Comparison of ENCODE assay signal across 1 cellular context in the genomic region with DNA sequence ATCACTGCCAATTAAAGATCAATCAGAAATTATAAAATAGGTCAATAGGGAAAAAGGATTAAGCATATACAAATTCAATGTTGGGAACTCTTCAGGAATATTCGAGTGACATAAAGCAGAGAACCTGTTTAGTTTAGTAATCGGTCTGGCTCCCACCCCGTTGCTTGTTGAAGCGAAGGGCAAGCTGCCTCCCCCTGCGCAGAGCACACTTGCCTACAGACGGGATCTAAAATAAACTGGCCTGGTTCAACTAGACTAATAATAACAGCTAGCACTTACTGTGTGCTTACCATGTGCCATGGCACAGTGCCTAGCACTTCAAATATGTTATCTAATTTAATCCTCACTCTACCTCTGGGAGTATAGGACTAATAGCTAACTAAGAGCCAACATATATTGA.
TF ChIP-seq lines count a peak whose summit lies in the region.

No MANE protein-coding gene starts in this region.

TF ChIP-seq in GM23338, 12 proteins besides CTCF, POLR2A, EP300 and RAD21:
- no peak for TF ChIP-seq JUNB (IDR thresholded peaks at IDR 0.05; ENCODE audit: unreplicated experiment)
- no peak for TF ChIP-seq ZNF114 (CRISPR knock-in tag; IDR thresholded peaks at IDR 0.05)
- TF ChIP-seq, protein P1, sequence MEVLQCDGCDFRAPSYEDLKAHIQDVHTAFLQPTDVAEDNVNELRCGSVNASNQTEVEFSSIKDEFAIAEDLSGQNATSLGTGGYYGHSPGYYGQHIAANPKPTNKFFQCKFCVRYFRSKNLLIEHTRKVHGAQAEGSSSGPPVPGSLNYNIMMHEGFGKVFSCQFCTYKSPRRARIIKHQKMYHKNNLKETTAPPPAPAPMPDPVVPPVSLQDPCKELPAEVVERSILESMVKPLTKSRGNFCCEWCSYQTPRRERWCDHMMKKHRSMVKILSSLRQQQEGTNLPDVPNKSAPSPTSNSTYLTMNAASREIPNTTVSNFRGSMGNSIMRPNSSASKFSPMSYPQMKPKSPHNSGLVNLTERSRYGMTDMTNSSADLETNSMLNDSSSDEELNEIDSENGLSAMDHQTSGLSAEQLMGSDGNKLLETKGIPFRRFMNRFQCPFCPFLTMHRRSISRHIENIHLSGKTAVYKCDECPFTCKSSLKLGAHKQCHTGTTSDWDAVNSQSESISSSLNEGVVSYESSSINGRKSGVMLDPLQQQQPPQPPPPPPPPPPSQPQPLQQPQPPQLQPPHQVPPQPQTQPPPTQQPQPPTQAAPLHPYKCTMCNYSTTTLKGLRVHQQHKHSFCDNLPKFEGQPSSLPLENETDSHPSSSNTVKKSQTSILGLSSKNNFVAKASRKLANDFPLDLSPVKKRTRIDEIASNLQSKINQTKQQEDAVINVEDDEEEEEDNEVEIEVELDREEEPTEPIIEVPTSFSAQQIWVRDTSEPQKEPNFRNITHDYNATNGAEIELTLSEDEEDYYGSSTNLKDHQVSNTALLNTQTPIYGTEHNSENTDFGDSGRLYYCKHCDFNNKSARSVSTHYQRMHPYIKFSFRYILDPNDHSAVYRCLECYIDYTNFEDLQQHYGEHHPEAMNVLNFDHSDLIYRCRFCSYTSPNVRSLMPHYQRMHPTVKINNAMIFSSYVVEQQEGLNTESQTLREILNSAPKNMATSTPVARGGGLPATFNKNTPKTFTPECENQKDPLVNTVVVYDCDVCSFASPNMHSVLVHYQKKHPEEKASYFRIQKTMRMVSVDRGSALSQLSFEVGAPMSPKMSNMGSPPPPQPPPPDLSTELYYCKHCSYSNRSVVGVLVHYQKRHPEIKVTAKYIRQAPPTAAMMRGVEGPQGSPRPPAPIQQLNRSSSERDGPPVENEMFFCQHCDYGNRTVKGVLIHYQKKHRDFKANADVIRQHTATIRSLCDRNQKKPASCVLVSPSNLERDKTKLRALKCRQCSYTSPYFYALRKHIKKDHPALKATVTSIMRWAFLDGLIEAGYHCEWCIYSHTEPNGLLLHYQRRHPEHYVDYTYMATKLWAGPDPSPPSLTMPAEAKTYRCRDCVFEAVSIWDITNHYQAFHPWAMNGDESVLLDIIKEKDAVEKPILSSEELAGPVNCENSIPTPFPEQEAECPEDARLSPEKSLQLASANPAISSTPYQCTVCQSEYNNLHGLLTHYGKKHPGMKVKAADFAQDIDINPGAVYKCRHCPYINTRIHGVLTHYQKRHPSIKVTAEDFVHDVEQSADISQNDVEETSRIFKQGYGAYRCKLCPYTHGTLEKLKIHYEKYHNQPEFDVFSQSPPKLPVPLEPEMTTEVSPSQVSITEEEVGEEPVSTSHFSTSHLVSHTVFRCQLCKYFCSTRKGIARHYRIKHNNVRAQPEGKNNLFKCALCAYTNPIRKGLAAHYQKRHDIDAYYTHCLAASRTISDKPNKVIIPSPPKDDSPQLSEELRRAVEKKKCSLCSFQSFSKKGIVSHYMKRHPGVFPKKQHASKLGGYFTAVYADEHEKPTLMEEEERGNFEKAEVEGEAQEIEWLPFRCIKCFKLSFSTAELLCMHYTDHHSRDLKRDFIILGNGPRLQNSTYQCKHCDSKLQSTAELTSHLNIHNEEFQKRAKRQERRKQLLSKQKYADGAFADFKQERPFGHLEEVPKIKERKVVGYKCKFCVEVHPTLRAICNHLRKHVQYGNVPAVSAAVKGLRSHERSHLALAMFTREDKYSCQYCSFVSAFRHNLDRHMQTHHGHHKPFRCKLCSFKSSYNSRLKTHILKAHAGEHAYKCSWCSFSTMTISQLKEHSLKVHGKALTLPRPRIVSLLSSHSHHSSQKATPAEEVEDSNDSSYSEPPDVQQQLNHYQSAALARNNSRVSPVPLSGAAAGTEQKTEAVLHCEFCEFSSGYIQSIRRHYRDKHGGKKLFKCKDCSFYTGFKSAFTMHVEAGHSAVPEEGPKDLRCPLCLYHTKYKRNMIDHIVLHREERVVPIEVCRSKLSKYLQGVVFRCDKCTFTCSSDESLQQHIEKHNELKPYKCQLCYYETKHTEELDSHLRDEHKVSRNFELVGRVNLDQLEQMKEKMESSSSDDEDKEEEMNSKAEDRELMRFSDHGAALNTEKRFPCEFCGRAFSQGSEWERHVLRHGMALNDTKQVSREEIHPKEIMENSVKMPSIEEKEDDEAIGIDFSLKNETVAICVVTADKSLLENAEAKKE (CRISPR knock-in tag; IDR thresholded peaks at IDR 0.05), result no peak
- TF ChIP-seq EZH2phosphoT487 (IDR thresholded peaks at IDR 0.05; ENCODE audit: unreplicated experiment), result no peak
- TF ChIP-seq ZNF331 (CRISPR knock-in tag; IDR thresholded peaks at IDR 0.05; ENCODE audit: low read depth), result no peak
- TF ChIP-seq, protein P2, sequence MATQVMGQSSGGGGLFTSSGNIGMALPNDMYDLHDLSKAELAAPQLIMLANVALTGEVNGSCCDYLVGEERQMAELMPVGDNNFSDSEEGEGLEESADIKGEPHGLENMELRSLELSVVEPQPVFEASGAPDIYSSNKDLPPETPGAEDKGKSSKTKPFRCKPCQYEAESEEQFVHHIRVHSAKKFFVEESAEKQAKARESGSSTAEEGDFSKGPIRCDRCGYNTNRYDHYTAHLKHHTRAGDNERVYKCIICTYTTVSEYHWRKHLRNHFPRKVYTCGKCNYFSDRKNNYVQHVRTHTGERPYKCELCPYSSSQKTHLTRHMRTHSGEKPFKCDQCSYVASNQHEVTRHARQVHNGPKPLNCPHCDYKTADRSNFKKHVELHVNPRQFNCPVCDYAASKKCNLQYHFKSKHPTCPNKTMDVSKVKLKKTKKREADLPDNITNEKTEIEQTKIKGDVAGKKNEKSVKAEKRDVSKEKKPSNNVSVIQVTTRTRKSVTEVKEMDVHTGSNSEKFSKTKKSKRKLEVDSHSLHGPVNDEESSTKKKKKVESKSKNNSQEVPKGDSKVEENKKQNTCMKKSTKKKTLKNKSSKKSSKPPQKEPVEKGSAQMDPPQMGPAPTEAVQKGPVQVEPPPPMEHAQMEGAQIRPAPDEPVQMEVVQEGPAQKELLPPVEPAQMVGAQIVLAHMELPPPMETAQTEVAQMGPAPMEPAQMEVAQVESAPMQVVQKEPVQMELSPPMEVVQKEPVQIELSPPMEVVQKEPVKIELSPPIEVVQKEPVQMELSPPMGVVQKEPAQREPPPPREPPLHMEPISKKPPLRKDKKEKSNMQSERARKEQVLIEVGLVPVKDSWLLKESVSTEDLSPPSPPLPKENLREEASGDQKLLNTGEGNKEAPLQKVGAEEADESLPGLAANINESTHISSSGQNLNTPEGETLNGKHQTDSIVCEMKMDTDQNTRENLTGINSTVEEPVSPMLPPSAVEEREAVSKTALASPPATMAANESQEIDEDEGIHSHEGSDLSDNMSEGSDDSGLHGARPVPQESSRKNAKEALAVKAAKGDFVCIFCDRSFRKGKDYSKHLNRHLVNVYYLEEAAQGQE (IDR thresholded peaks at IDR 0.05; ENCODE audit: unreplicated experiment), result no peak
- no peak for TF ChIP-seq POLR2AphosphoS5 (IDR thresholded peaks at IDR 0.05; ENCODE audit: low read depth)
- TF ChIP-seq CREB1 (CRISPR knock-in tag; IDR thresholded peaks at IDR 0.05; ENCODE audit: low read depth), result no peak
- TF ChIP-seq EZH2 (IDR thresholded peaks at IDR 0.05; ENCODE audit: low read depth, unreplicated experiment), result no peak
- no peak for TF ChIP-seq NANOG (IDR thresholded peaks at IDR 0.05; ENCODE audit: borderline replicate concordance)
- TF ChIP-seq, protein P3, sequence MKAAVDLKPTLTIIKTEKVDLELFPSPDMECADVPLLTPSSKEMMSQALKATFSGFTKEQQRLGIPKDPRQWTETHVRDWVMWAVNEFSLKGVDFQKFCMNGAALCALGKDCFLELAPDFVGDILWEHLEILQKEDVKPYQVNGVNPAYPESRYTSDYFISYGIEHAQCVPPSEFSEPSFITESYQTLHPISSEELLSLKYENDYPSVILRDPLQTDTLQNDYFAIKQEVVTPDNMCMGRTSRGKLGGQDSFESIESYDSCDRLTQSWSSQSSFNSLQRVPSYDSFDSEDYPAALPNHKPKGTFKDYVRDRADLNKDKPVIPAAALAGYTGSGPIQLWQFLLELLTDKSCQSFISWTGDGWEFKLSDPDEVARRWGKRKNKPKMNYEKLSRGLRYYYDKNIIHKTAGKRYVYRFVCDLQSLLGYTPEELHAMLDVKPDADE (IDR thresholded peaks at IDR 0.05), result no peak
- TF ChIP-seq STAT1 (IDR thresholded peaks at IDR 0.05; ENCODE audit: unreplicated experiment), result no peak
